26 cellular contexts compared by ENCODE assay signal in the genomic region with DNA sequence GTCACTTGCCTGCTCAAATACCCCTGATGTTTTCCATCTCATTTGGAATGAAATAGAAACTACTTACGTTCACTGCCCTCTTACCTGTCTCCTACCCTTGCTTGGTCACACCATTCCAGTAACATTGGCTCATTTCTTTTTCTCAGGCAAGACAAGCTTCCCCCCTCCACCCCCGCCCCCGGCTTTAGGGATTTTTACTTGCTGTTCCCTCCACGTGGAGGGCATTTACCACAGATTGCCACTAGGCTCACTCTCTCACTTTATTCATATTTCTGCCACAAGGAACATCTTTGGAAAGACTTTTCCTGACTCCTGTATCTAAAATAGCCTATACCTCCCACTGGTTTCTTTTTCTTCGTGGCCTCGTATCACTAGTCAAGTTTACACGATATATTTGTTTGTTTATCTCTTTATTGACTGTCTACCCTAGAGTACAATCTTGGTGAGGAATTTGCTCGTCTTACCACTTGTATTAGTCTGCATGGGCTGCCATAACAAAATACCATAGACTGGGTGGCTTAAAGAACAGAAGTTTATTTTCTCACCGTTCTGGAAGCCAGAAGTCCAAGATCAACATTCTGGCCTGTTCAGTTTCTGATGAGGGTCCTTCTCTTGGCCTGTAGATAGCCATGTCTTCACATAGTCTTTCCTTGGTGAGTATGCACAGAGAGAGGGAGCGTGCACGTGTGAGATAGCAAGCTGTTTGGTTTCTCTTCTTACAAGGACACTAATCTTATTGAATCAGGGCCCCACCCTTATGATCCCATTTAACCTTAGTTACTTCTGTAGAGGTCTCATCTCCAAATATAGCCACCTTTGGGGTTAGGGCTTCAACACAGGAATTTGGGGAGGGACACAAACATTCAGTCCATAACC.
A peak's percentile ranks its signal among the peaks of the same experiment; 100 is the strongest.
DNase-seq lines count a peak whose midpoint lies in the region; ATAC-seq, FAIRE-seq and TF ChIP-seq lines count a peak whose summit lies in the region.
"Had no signal": no experiment of that assay in that cellular context is flagged by ENCODE, and none has a peak within 500 bp of the region (broad histone marks: within the 10 kb centered on the region; RNA-seq: fewer than 3 reads in every experiment).

No MANE protein-coding gene starts in this region.

- no peak overlapping the region for H2AFZ ChIP-seq in OCI-LY7 (ENCODE audit: low read length)

- H3K4me2 ChIP-seq in OCI-LY7 (ENCODE audit: low read length), result no peak overlapping the region
- H3K4me2 ChIP-seq: A549 had no signal

- no peaks in the 10 kb centered on the region for H3K27me3 ChIP-seq in H7 (ENCODE audit: control insufficient read depth, insufficient read depth, low read length)
- no peaks in the 10 kb centered on the region for H3K27me3 ChIP-seq in brain microvascular endothelial cell (replicated peaks)
- H3K27me3 ChIP-seq: Peyer's patch had no signal

- in situ Hi-C loops in brain microvascular endothelial cell (cut with HindIII; ENCODE audit: low pct_ligation_motif_present, low sequenced_read_pairs), result no loop called here

- POLR2A ChIA-PET in OCI-LY7 (lab: Charles Lee), result interaction anchor here (0.9 to 1.0 kb wide), 2 partner anchors 15 to 23 kb away, joined by 3 to 4 read pairs; no protein-coding TSS in a partner anchor

- ATAC-seq in GM21576 (IDR thresholded peaks at IDR 0.05; ENCODE audit: unreplicated experiment) (no peak), GM21825 (IDR thresholded peaks at IDR 0.05; ENCODE audit: unreplicated experiment) (no peak), HG03045 (IDR thresholded peaks at IDR 0.05; ENCODE audit: unreplicated experiment) (no peak)
- ATAC-seq: A549 had no signal

- H3K4me3 ChIP-seq in H7 (ENCODE audit: insufficient read depth, low read depth, low read length) (no peak overlapping the region), brain microvascular endothelial cell (ENCODE audit: low read depth, low read length) (no peak overlapping the region), OCI-LY7 (ENCODE audit: low read depth, low read length, poor library complexity, severe bottlenecking) (no peak overlapping the region)
- H3K4me3 ChIP-seq: A549, HAP-1, Peyer's patch had no signal

- DNase-seq in GM12891 (ENCODE audit: insufficient read length, low spot score) (no peak), H7 (peak; percentile 21), brain microvascular endothelial cell (no peak), erythroblast (lab: John Stamatoyannopoulos, UW) (peak; percentile 25 to 66), OCI-LY7 (ENCODE audit: low spot score) (no peak)
- DNase-seq: C1 segment of cervical spinal cord; CD4-positive, alpha-beta memory T cell; COR-L47; DMS53; Kasumi-1; MV-4-11; NCI-H1105; NCI-H1436 treated with DMSO at 0.1 percent for 48 hours; NCI-H187 treated with DMSO at 0.1 percent for 48 hours; NCI-H2171 treated with DMSO at 0.1 percent for 48 hours; NCI-H345; NCI-H524 treated with DMSO at 0.1 percent for 48 hours; OCI-M1; Peyer's patch; SHP77 treated with DMSO at 0.1 percent for 48 hours; T-helper 1 cell had no signal

- TF ChIP-seq POLR2A in GM12891 (IDR thresholded peaks at IDR 0.05; ENCODE audit: low read depth, low read length) (no peak), erythroblast (IDR thresholded peaks at IDR 0.05; ENCODE audit: low read length) (no peak)

- peak; percentile 58 for FAIRE-seq in GM12891 (lab: Jason Lieb, UNC)
- FAIRE-seq: A549 had no signal

- CTCF ChIA-PET in OCI-LY7 (lab: Charles Lee; ENCODE audit: unreplicated experiment), result no interaction called here

- TF ChIP-seq CTCF in brain microvascular endothelial cell (IDR thresholded peaks at IDR 0.05; ENCODE audit: low read depth, low read length, missing control alignments), result peak; percentile 14
- TF ChIP-seq CTCF in OCI-LY7 (conservative IDR thresholded peaks at IDR 0.05; ENCODE audit: low read length), result no peak

- H3K79me2 ChIP-seq in OCI-LY7 (ENCODE audit: insufficient read depth, low read depth, low read length), result no peaks in the 10 kb centered on the region

- peaks cover 3% of the 10 kb centered on the region for H3K36me3 ChIP-seq in H7 (replicated peaks; ENCODE audit: control insufficient read depth, insufficient read depth, low read length)
- H3K36me3 ChIP-seq in brain microvascular endothelial cell (replicated peaks), result peaks cover 13% of the 10 kb centered on the region
- H3K36me3 ChIP-seq in OCI-LY7 (ENCODE audit: insufficient read depth, low read length), result peaks cover 69% of the 10 kb centered on the region

- no TSS peak for BruUV-seq in OCI-LY7 (replicated peaks; lab: Mats Ljungman, UMichigan)

- H3K9me2 ChIP-seq in OCI-LY7 (ENCODE audit: insufficient read depth, low read length), result no peaks in the 10 kb centered on the region

- no peaks in the 10 kb centered on the region for H3K4me1 ChIP-seq in OCI-LY7 (ENCODE audit: insufficient read depth, low read length, poor library complexity, severe bottlenecking)
- H3K4me1 ChIP-seq: Peyer's patch had no signal

- no peaks in the 10 kb centered on the region for H3K9me3 ChIP-seq in OCI-LY7 (ENCODE audit: low read length)
- H3K9me3 ChIP-seq: A549, HAP-1, Peyer's patch had no signal

- intact Hi-C loops in OCI-LY7 (cut with micrococcal nuclease; ENCODE audit: unreplicated experiment), result no loop called here

- no peaks in the 10 kb centered on the region for H4K20me1 ChIP-seq in OCI-LY7 (ENCODE audit: insufficient read depth, low read length)

- no peak overlapping the region for H3K27ac ChIP-seq in brain microvascular endothelial cell
- H3K27ac ChIP-seq in OCI-LY7 (ENCODE audit: low read depth, low read length, poor library complexity, severe bottlenecking), result no peak overlapping the region
- H3K27ac ChIP-seq: A549, Peyer's patch had no signal

TF ChIP-seq in GM12891, 5 proteins besides CTCF, POLR2A, EP300 and RAD21:
- no peak for TF ChIP-seq POLR2AphosphoS5 (IDR thresholded peaks at IDR 0.05; ENCODE audit: low read depth, low read length)
- no peak for TF ChIP-seq TAF1 (IDR thresholded peaks at IDR 0.05; ENCODE audit: low read depth, low read length)
- no peak for TF ChIP-seq SPI1 (IDR thresholded peaks at IDR 0.05; ENCODE audit: low read depth, low read length)
- TF ChIP-seq POU2F2 (IDR thresholded peaks at IDR 0.05; ENCODE audit: low read depth, low read length), result no peak
- no peak for TF ChIP-seq PAX5 (IDR thresholded peaks at IDR 0.05; ENCODE audit: insufficient read depth, low read length, severe bottlenecking)

Comparison
In these comparisons a context has a peak if more than half of its experiments do, and no peak if none do; other contexts are left out.
1. DNase-seq: peak in H7 (single experiment) and erythroblast (2 of 2); none in GM12891 (single experiment), brain microvascular endothelial cell (single experiment) and OCI-LY7 (single experiment).